Comparison of ENCODE assay signal across 17 cellular contexts in genomic region chr22:39284142-39284980, GRCh38. TPM values are rescaled to one million over a fixed set of nuclear protein-coding genes. Genes with fewer than 3 reads are reported as not detected.
DNase-seq lines count a peak whose midpoint lies in the region; ATAC-seq, FAIRE-seq and TF ChIP-seq lines count a peak whose summit lies in the region.
"Had no signal": no experiment of that assay in that cellular context is flagged by ENCODE, and none has a peak within 500 bp of the region (broad histone marks: within the 10 kb centered on the region; RNA-seq: fewer than 3 reads in every experiment).

No MANE protein-coding gene starts in this region.

- POLR2A ChIA-PET in PC-9 (lab: Charles Lee; ENCODE audit: unreplicated experiment): interaction anchor here (0.5 to 1.6 kb wide), 11 partner anchors 28 to 481 kb away, joined by 3 to 8 read pairs (median 5); partner anchors contain the start of genes ATF4 and PDGFB
- POLR2A ChIA-PET in endothelial cell of umbilical vein (lab: Charles Lee): interaction anchor here (1.1 to 3.3 kb wide), 4 partner anchors 27 to 117 kb away, joined by 4 to 20 read pairs (median 4); partner anchors contain the start of gene PDGFB

- ATAC-seq in upper lobe of left lung (ENCODE audit: low FRiP score in 2 of 2) (no peak), HG03342 (IDR thresholded peaks at IDR 0.05; ENCODE audit: unreplicated experiment) (no peak), GM19467 (IDR thresholded peaks at IDR 0.05; ENCODE audit: unreplicated experiment) (no peak)

- TF ChIP-seq POLR2A in endothelial cell of umbilical vein (IDR thresholded peaks at IDR 0.05; ENCODE audit: low read depth, low read length): no peak
- TF ChIP-seq POLR2A in upper lobe of left lung (IDR thresholded peaks at IDR 0.05): no peak

- H3K9me2 ChIP-seq in PC-9 (ENCODE audit: insufficient read depth): no peaks in the 10 kb centered on the region

- H3K27me3 ChIP-seq in PC-9 (ENCODE audit: insufficient read depth, low read depth) (no peaks in the 10 kb centered on the region), endothelial cell of umbilical vein (ENCODE audit: control insufficient read depth in 2 of 2, insufficient read depth in 2 of 2, low read length in 2 of 2) (no peaks in the 10 kb centered on the region), mucosa of rectum (ENCODE audit: control insufficient read depth in 2 of 2, insufficient read depth in 2 of 2, low read length in 2 of 2) (no peaks in the 10 kb centered on the region), upper lobe of left lung (no peaks in the 10 kb centered on the region)
- H3K27me3 ChIP-seq: Peyer's patch had no signal

- H3K4me1 ChIP-seq in PC-9 (replicated peaks; ENCODE audit: insufficient read depth) (peaks cover 54% of the 10 kb centered on the region), endothelial cell of umbilical vein (ENCODE audit: control insufficient read depth, extremely low read depth, insufficient read depth, low read length) (peaks cover 40% of the 10 kb centered on the region), mucosa of rectum (ENCODE audit: control insufficient read depth in 2 of 2, insufficient read depth in 2 of 2, low read length in 2 of 2) (no peaks in the 10 kb centered on the region), upper lobe of left lung (peaks cover 15 to 34% (median 28%) of the 10 kb centered on the region in 4 donors)

- DNase-seq in PC-9 (peak; percentile 81 to 98), endothelial cell of umbilical vein (ENCODE audit: low read depth, low spot score) (no peak), upper lobe of left lung (no peak)
- no peak for DNase-seq in activated effector memory CD4-positive, alpha-beta T cell treated with Interleukin-2 at 50 U/mL for 16 hours
- DNase-seq: activated B cell treated with CpG ODN at 0.5 μM for 24 hours; activated CD8-positive, alpha-beta memory T cell treated with anti-CD3 and anti-CD28 coated beads, Interleukin-2, amount 50 U/mL, for 48 hours; activated naive CD4-positive, alpha-beta T cell treated with anti-CD3 and anti-CD28 coated beads, Interleukin-2, amount 50 U/mL, for 16 hours; NCI-H1694; NCI-H510A treated with DMSO at 0.1 percent for 48 hours; T-helper 1 cell had no signal

- H3K36me3 ChIP-seq in PC-9 (ENCODE audit: low read depth): no peaks in the 10 kb centered on the region
- H3K36me3 ChIP-seq in endothelial cell of umbilical vein (ENCODE audit: control insufficient read depth in 2 of 2, extremely low read depth in 1 of 2, insufficient read depth in 2 of 2, low read length in 2 of 2): no peaks in the 10 kb centered on the region
- no peaks in the 10 kb centered on the region for H3K36me3 ChIP-seq in mucosa of rectum (ENCODE audit: control insufficient read depth in 2 of 2, insufficient read depth in 2 of 2, low read length in 2 of 2)
- no peaks in the 10 kb centered on the region for H3K36me3 ChIP-seq in upper lobe of left lung
- H3K36me3 ChIP-seq: neutrophil, Peyer's patch had no signal

- dilution Hi-C loops in endothelial cell of umbilical vein (cut with MboI; ENCODE audit: extremely low pct_ligation_motif_present, low sequenced_read_pairs): no loop called here

- CTCF ChIA-PET in PC-9 (lab: Charles Lee): interaction anchor here (1.2 to 1.6 kb wide), 3 partner anchors 8 to 113 kb away, joined by 7 to 9 read pairs (median 8); no protein-coding TSS in a partner anchor
- CTCF ChIA-PET in endothelial cell of umbilical vein (lab: Charles Lee): interaction anchor here (1.1 to 2.7 kb wide), 10 partner anchors 8 to 114 kb away, joined by 4 to 18 read pairs (median 8); no protein-coding TSS in a partner anchor

- 87 to 90% methylated on average over 16 to 19 of the region's 19 CpGs for WGBS in upper lobe of left lung, 2 donors

- H3F3A ChIP-seq in PC-9 (ENCODE audit: insufficient read depth, low read depth): peaks cover 69% of the 10 kb centered on the region

- no peaks in the 10 kb centered on the region for H4K20me1 ChIP-seq in PC-9 (ENCODE audit: insufficient read depth)
- H4K20me1 ChIP-seq in endothelial cell of umbilical vein (replicated peaks; ENCODE audit: control insufficient read depth, extremely low read depth, insufficient read depth, low read length): no peaks in the 10 kb centered on the region

- H3K9me3 ChIP-seq in PC-9 (ENCODE audit: insufficient read depth, low read depth): peaks cover 6% of the 10 kb centered on the region; the same call in 1 of the 2 replicates
- no peaks in the 10 kb centered on the region for H3K9me3 ChIP-seq in endothelial cell of umbilical vein (replicated peaks; ENCODE audit: control insufficient read depth, insufficient read depth, low read length)
- H3K9me3 ChIP-seq in mucosa of rectum (ENCODE audit: control insufficient read depth in 2 of 2, low read length in 2 of 2): no peaks in the 10 kb centered on the region
- H3K9me3 ChIP-seq in upper lobe of left lung: peaks cover 0 to 10% (median 4%) of the 10 kb centered on the region in 4 donors

- H3K9me1 ChIP-seq in endothelial cell of umbilical vein (replicated peaks; ENCODE audit: control insufficient read depth, extremely low read depth, insufficient read depth, low read length): no peaks in the 10 kb centered on the region

- H3K9ac ChIP-seq in endothelial cell of umbilical vein (replicated peaks; ENCODE audit: extremely low read depth, insufficient read depth, low read length): no peak overlapping the region
- H3K9ac ChIP-seq in mucosa of rectum (ENCODE audit: low read depth in 1 of 2, low read length in 2 of 2): no peak overlapping the region

- FAIRE-seq in endothelial cell of umbilical vein (lab: Jason Lieb, UNC): no peak
- FAIRE-seq: bronchial epithelial cell, endometrium had no signal

- intact Hi-C loops in PC-9 (cut with micrococcal nuclease; ENCODE audit: unreplicated experiment): no loop called here
- intact Hi-C loops in endothelial cell of umbilical vein (cut with micrococcal nuclease): no loop called here

- no TSS peak for BruUV-seq in PC-9 (replicated peaks; lab: Mats Ljungman, UMichigan)
- no TSS peak for BruUV-seq in endothelial cell of umbilical vein (replicated peaks; lab: Mats Ljungman, UMichigan)

- H3K4me3 ChIP-seq in PC-9: peak overlapping the region; percentile 2; the same call in 1 of the 2 replicates
- H3K4me3 ChIP-seq in endothelial cell of umbilical vein (replicated peaks in 1 of 3; ENCODE audit: insufficient read depth in 1 of 3, low read depth in 1 of 3, low read length in 3 of 3): no peak overlapping the region
- no peak overlapping the region for H3K4me3 ChIP-seq in mucosa of rectum (ENCODE audit: low read length in 2 of 2)
- H3K4me3 ChIP-seq in upper lobe of left lung: no peak overlapping the region
- H3K4me3 ChIP-seq: Peyer's patch had no signal

- H3K27ac ChIP-seq in PC-9 (peak overlapping the region; percentile 59), endothelial cell of umbilical vein (ENCODE audit: insufficient read depth, low read depth, low read length) (peak overlapping the region; percentile 93), mucosa of rectum (ENCODE audit: low read depth in 2 of 2, low read length in 2 of 2) (peak overlapping the region; percentile 7 to 68), upper lobe of left lung (peak overlapping the region; percentile 83 to 88 (median 86))
- H3K27ac ChIP-seq: neutrophil had no signal

- H3K79me2 ChIP-seq in PC-9 (ENCODE audit: low read depth) (no peaks in the 10 kb centered on the region), endothelial cell of umbilical vein (ENCODE audit: control insufficient read depth, insufficient read depth, low read length) (no peaks in the 10 kb centered on the region)

- H2AFZ ChIP-seq in PC-9: no peak overlapping the region
- no peak overlapping the region for H2AFZ ChIP-seq in endothelial cell of umbilical vein (ENCODE audit: low read depth, low read length)

- no peak for TF ChIP-seq EP300 in upper lobe of left lung (IDR thresholded peaks at IDR 0.05)

- TF ChIP-seq CTCF in PC-9 (conservative IDR thresholded peaks at IDR 0.05) (no peak), endothelial cell of umbilical vein (IDR thresholded peaks at IDR 0.05; ENCODE audit: extremely low read depth in 1 of 2, insufficient read depth in 1 of 2, low read depth in 1 of 2, low read length in 2 of 2) (no peak), upper lobe of left lung (IDR thresholded peaks at IDR 0.05) (no peak)

- H3K4me2 ChIP-seq in PC-9: peak overlapping the region; percentile 71
- no peak overlapping the region for H3K4me2 ChIP-seq in endothelial cell of umbilical vein (ENCODE audit: insufficient read depth, low read length)

TF ChIP-seq in endothelial cell of umbilical vein, 7 proteins besides CTCF, POLR2A, EP300 and RAD21:
- no peak for TF ChIP-seq FOS (IDR thresholded peaks at IDR 0.05; ENCODE audit: borderline replicate concordance, insufficient read depth, low read length)
- TF ChIP-seq MAX (IDR thresholded peaks at IDR 0.05; ENCODE audit: insufficient read depth, insufficient read length): peak; percentile 51

RNA-seq across cellular contexts. Expression of gene RPL3, which starts 35.1 kb away (rescaled TPM):
- total RNA-seq in PC-9 (2021) (1,699 and 2,252 TPM in 2 replicates), endothelial cell of umbilical vein (1,954 and 2,068 TPM in 2 replicates), upper lobe of left lung (1,000 to 10,000 TPM; 1,194 to 1,833 (median 1,624) TPM)
- polyA plus RNA-seq in endothelial cell of umbilical vein: 3,568 and 4,065 TPM in 2 replicates
- polyA plus RNA-seq in endothelial cell of umbilical vein (2011; cell fraction: cytosol; rRNA removed): 5,025 and 5,056 TPM in 2 replicates
- polyA plus RNA-seq in endothelial cell of umbilical vein (2011; cell fraction: nucleus; rRNA removed): 2,447 and 2,853 TPM in 2 replicates
- 2,388 and 3,163 TPM in 2 replicates for polyA plus RNA-seq in endothelial cell of umbilical vein (2012)
- 1,732 and 1,760 TPM in 2 replicates for polyA minus RNA-seq in endothelial cell of umbilical vein
- 1,163 TPM for polyA minus RNA-seq in endothelial cell of umbilical vein (2011; cell fraction: cytosol; rRNA and poly(A)+ RNA removed)
- 461 and 707 TPM in 2 replicates for polyA minus RNA-seq in endothelial cell of umbilical vein (2011; cell fraction: nucleus; rRNA and poly(A)+ RNA removed)

RNA-seq across cellular contexts. Expression of gene PDGFB, which starts 39.6 kb away (rescaled TPM):
- total RNA-seq in PC-9 (2021): 35.5 and 39.7 TPM in 2 replicates
- total RNA-seq in endothelial cell of umbilical vein: 240 and 273 TPM in 2 replicates
- 135 and 179 TPM in 2 replicates for polyA plus RNA-seq in endothelial cell of umbilical vein
- polyA plus RNA-seq in endothelial cell of umbilical vein (2011; cell fraction: cytosol; rRNA removed): 144 and 170 TPM in 2 replicates
- polyA plus RNA-seq in endothelial cell of umbilical vein (2011; cell fraction: nucleus; rRNA removed): 102 and 122 TPM in 2 replicates
- polyA plus RNA-seq in endothelial cell of umbilical vein (2012): 57.8 and 101 TPM in 2 replicates
- 185 and 212 TPM in 2 replicates for polyA minus RNA-seq in endothelial cell of umbilical vein
- 3.4 TPM for polyA minus RNA-seq in endothelial cell of umbilical vein (2011; cell fraction: cytosol; rRNA and poly(A)+ RNA removed)
- 44.9 and 58.4 TPM in 2 replicates for polyA minus RNA-seq in endothelial cell of umbilical vein (2011; cell fraction: nucleus; rRNA and poly(A)+ RNA removed)
- 10 to 100 TPM; 15.4 to 41.7 (median 24.1) TPM for total RNA-seq in upper lobe of left lung
- total RNA-seq: activated B cell treated with CpG ODN at 0.5 μM for 24 hours had no signal

Comparison
In these comparisons a context has a peak if more than half of its experiments do, and no peak if none do; other contexts are left out.
1. DNase-seq: peak in PC-9 (2 of 2); none in endothelial cell of umbilical vein (single experiment), upper lobe of left lung (0 of 2) and activated effector memory CD4-positive, alpha-beta T cell treated with Interleukin-2 at 50 U/mL for 16 hours (single experiment).
2. H3K27ac ChIP-seq: peak in every context shown above with its lines; median percentile 93 in endothelial cell of umbilical vein; 86 in upper lobe of left lung; 59 in PC-9; 38 in mucosa of rectum.